8 cellular contexts compared by ENCODE assay signal in the genomic region with DNA sequence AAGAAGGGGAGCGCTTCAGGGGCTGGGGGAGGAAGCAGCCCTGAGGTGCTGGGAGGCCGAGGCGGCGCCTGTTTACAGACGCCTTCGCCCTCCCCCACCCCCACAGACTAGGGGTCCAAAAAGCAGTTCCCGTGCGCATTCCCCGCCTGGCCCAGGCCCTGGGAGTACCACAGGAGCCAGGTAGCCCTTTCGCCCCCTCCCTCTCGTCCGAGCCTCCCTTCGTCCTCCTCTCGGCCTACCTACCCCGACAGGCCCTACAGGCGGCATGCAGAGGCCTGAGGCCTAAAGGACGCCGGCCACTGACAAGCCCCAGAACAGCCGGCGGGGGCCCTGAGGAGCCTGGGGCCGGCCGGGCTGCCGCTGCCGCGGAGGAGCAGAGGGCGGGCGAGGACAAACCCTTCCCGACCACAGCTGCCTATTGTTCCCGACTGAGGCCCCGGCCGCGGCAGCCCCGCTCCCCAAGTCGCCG. TPM values are rescaled to one million over a fixed set of nuclear protein-coding genes. Genes with fewer than 3 reads are reported as not detected.
DNase-seq lines count a peak whose midpoint lies in the region; ATAC-seq, FAIRE-seq and TF ChIP-seq lines count a peak whose summit lies in the region.

No MANE protein-coding gene starts in this region.

- H3K27me3 ChIP-seq in SK-N-SH (ENCODE audit: insufficient read depth) (no peaks in the 10 kb centered on the region), GM12878 (replicated peaks in 1 of 2; ENCODE audit: control insufficient read depth in 2 of 2, insufficient read depth in 2 of 2, low read length in 1 of 2) (no peaks in the 10 kb centered on the region), iPS-18a (ENCODE audit: control insufficient read depth, insufficient read depth, low read length) (peaks cover 7% of the 10 kb centered on the region)

- H3K27ac ChIP-seq in SK-N-SH (ENCODE audit: low read depth in 2 of 2, low read length in 1 of 2) (peak overlapping the region; percentile 87 to 91), GM12878 (ENCODE audit: control insufficient read depth, insufficient read depth) (peak overlapping the region; percentile 88), iPS-18a (ENCODE audit: low read length) (peak overlapping the region; percentile 27)

- H3K79me2 ChIP-seq in SK-N-SH (ENCODE audit: insufficient read depth), result peaks cover 55% of the 10 kb centered on the region
- H3K79me2 ChIP-seq in GM12878 (ENCODE audit: control insufficient read depth, insufficient read depth, low read length), result peaks cover 57% of the 10 kb centered on the region

- H4K20me1 ChIP-seq in SK-N-SH (ENCODE audit: insufficient read depth) (peaks cover 49% of the 10 kb centered on the region), GM12878 (ENCODE audit: control insufficient read depth, insufficient read depth) (peaks cover 5% of the 10 kb centered on the region; the same call in 1 of the 2 replicates)

- H3K36me3 ChIP-seq in SK-N-SH (replicated peaks in 1 of 2; ENCODE audit: control insufficient read depth in 1 of 2, insufficient read depth in 2 of 2, low read length in 1 of 2) (peaks cover 6 to 8% of the 10 kb centered on the region in 2 experiments), GM12878 (ENCODE audit: control insufficient read depth in 2 of 2, insufficient read depth in 2 of 2, low read length in 1 of 2) (no peaks in the 10 kb centered on the region; a peak in 1 of 4 replicates), iPS-18a (ENCODE audit: control insufficient read depth, low read depth, low read length) (no peaks in the 10 kb centered on the region)

- in situ Hi-C loops in GM12878 (cut with MboI), result no loop called here

- POLR2A ChIA-PET in SK-N-SH (lab: Yijun Ruan, JAX) (interaction anchor here (0.6 to 2.4 kb wide), 8 partner anchors 11 to 156 kb away, joined by 3 to 14 read pairs (median 5); a partner anchor contains a TSS), GM12878 (lab: Charles Lee) (interaction anchor here (1.0 to 2.6 kb wide), 4 partner anchors 13 to 156 kb away, joined by 3 to 16 read pairs (median 4); no protein-coding TSS in a partner anchor)

- TF ChIP-seq CTCF in SK-N-SH (IDR thresholded peaks at IDR 0.05), result no peak
- TF ChIP-seq CTCF in GM12878 (IDR thresholded peaks at IDR 0.05 in 2 of 3, conservative IDR thresholded peaks at IDR 0.05 in 1 of 3; ENCODE audit: control insufficient read depth in 2 of 3, extremely low read depth in 1 of 3, insufficient read depth in 1 of 3, low read depth in 3 of 3, low read length in 3 of 3), result no peak

- DNase-seq in COLO668 (lab: John Stamatoyannopoulos, UW; ENCODE audit: unreplicated experiment) (peak; percentile 82), SK-N-SH (peak; percentile 72), GM12878 (ENCODE audit: low read depth, low spot score) (no peak), skeletal muscle cell (ENCODE audit: low read depth) (no peak), epidermal melanocyte (ENCODE audit: insufficient read length, low spot score) (no peak)

- peak overlapping the region; percentile 81 to 84 for H3K4me3 ChIP-seq in SK-N-SH (ENCODE audit: low read depth in 2 of 2, low read length in 1 of 2)
- H3K4me3 ChIP-seq in GM12878, result peak overlapping the region; percentile 99
- peak overlapping the region; percentile 90 for H3K4me3 ChIP-seq in iPS-18a (ENCODE audit: low read length)
- H3K4me3 ChIP-seq in skeletal muscle cell (ENCODE audit: low read depth, low read length), result peak overlapping the region; percentile 82

- SMC1A ChIA-PET in GM12878 (lab: Charles Lee; ENCODE audit: uncharacterized antibody, unreplicated experiment), result interaction anchor here (0.7 to 1.3 kb wide), 4 partner anchors 14 to 74 kb away, joined by 3 to 6 read pairs (median 4); no protein-coding TSS in a partner anchor

- CTCF ChIA-PET in SK-N-SH (lab: Yijun Ruan, JAX) (interaction anchor here (0.7 to 1.4 kb wide), 3 partner anchors 10 to 154 kb away, joined by 3 read pairs; a partner anchor contains a TSS), GM12878 (lab: Yijun Ruan, JAX) (interaction anchor here (1.0 kb wide), 1 partner anchor 1125 kb away, joined by 3 read pairs; no protein-coding TSS in a partner anchor)

- BruUV-seq in GM12878 (replicated peaks; lab: Mats Ljungman, UMichigan), result no TSS peak

- no peak for TF ChIP-seq POLR2A in GM12878 (IDR thresholded peaks at IDR 0.05; ENCODE audit: low read depth, low read length)

- RAD21 ChIA-PET in GM12878 (lab: Charles Lee; ENCODE audit: unreplicated experiment), result interaction anchor here (0.9 to 1.3 kb wide), 3 partner anchors 16 to 21 kb away, joined by 3 to 8 read pairs (median 7); no protein-coding TSS in a partner anchor

- TF ChIP-seq EP300 in SK-N-SH (IDR thresholded peaks at IDR 0.05; ENCODE audit: borderline replicate concordance in 1 of 2, low read depth in 1 of 2, low read length in 1 of 2) (no peak), GM12878 (IDR thresholded peaks at IDR 0.05; ENCODE audit: borderline replicate concordance in 1 of 2, control insufficient read depth in 1 of 2, low read depth in 2 of 2, low read length in 2 of 2) (no peak)

- H3F3A ChIP-seq in SK-N-SH (replicated peaks; ENCODE audit: insufficient read depth), result peaks cover 6% of the 10 kb centered on the region

- TF ChIP-seq RAD21 in SK-N-SH (IDR thresholded peaks at IDR 0.05; ENCODE audit: low read length) (no peak), GM12878 (IDR thresholded peaks at IDR 0.05; ENCODE audit: insufficient read depth, low read depth, low read length) (no peak)

- WGBS in SK-N-SH (ENCODE audit: low lambda C conversion rate), result 1% methylated on average over 13 of the region's 35 CpGs
- WGBS in GM12878 (ENCODE audit: insufficient coverage, insufficient replicate concordance, low lambda C conversion rate, missing lambda C conversion rate), result 1% methylated on average over 31 of the region's 35 CpGs

- H3K9me3 ChIP-seq in SK-N-SH (no peaks in the 10 kb centered on the region), GM12878 (replicated peaks; ENCODE audit: control insufficient read depth, insufficient read depth, low read length) (no peaks in the 10 kb centered on the region), iPS-18a (ENCODE audit: control insufficient read depth, low read depth, low read length) (no peaks in the 10 kb centered on the region)

- ATAC-seq in GM19452 (IDR thresholded peaks at IDR 0.05; ENCODE audit: unreplicated experiment) (peak; percentile 50), HG03469 (IDR thresholded peaks at IDR 0.05; ENCODE audit: unreplicated experiment) (peak; percentile 1), GM12878 (peak; percentile 56)

- H3K9ac ChIP-seq in SK-N-SH (peak overlapping the region; percentile 92), GM12878 (ENCODE audit: control insufficient read depth, insufficient read depth, low read length) (peak overlapping the region; percentile 91), iPS-18a (ENCODE audit: low read length) (peak overlapping the region; percentile 92)

- no peak for FAIRE-seq in GM12878 (lab: Jason Lieb, UNC)

- peaks cover 3 to 37% of the 10 kb centered on the region in 2 experiments; a peak in 2 of 4 replicates for H3K4me1 ChIP-seq in SK-N-SH (ENCODE audit: control insufficient read depth in 1 of 2, insufficient read depth in 2 of 2, low read depth in 1 of 2, low read length in 1 of 2)
- peaks cover 5% of the 10 kb centered on the region for H3K4me1 ChIP-seq in GM12878 (ENCODE audit: control insufficient read depth, insufficient read depth, low read length)
- peaks cover 23% of the 10 kb centered on the region for H3K4me1 ChIP-seq in iPS-18a (ENCODE audit: control insufficient read depth, low read depth, low read length)

- intact Hi-C loops in GM12878 (cut with micrococcal nuclease; ENCODE audit: unreplicated experiment), result loop anchor here (2.0 to 5.0 kb wide), 4 partner anchors 17 to 154 kb away; a partner anchor contains a TSS

- peak overlapping the region; percentile 72 for H2AFZ ChIP-seq in SK-N-SH (ENCODE audit: low read depth)
- H2AFZ ChIP-seq in GM12878 (ENCODE audit: control insufficient read depth, low read depth, low read length), result peak overlapping the region; percentile 85

- no peaks in the 10 kb centered on the region for H3K9me2 ChIP-seq in SK-N-SH

- H3K4me2 ChIP-seq in SK-N-SH (peak overlapping the region; percentile 92), GM12878 (ENCODE audit: control insufficient read depth, insufficient read depth) (peak overlapping the region; percentile 83)

TF ChIP-seq in SK-N-SH, 30 proteins besides CTCF, POLR2A, EP300 and RAD21 (continues in another document):
- TF ChIP-seq FOSL2 (IDR thresholded peaks at IDR 0.05; ENCODE audit: borderline replicate concordance, low read depth) (no peak), GATA2 (CRISPR knock-in tag; IDR thresholded peaks at IDR 0.05) (no peak), POLR2AphosphoS5 (IDR thresholded peaks at IDR 0.05; ENCODE audit: low read depth, low read length) (no peak), NFIC (IDR thresholded peaks at IDR 0.05; ENCODE audit: borderline replicate concordance) (no peak), ELF1 (IDR thresholded peaks at IDR 0.05) (no peak), FOXM1 (IDR thresholded peaks at IDR 0.05; ENCODE audit: low read depth) (no peak)

TF ChIP-seq in GM12878, 131 proteins besides CTCF, POLR2A, EP300 and RAD21 (continues in another document):
- TF ChIP-seq MXI1 (IDR thresholded peaks at IDR 0.05; ENCODE audit: low read depth, low read length) (0 out of 2 replicates have a peak, but pooled peaks have one; percentile 22), SPI1 (IDR thresholded peaks at IDR 0.05; ENCODE audit: borderline replicate concordance, insufficient read depth, low read depth, low read length) (0 out of 2 replicates have a peak, but pooled peaks have one; percentile 11), DPF2 (IDR thresholded peaks at IDR 0.05) (peak; percentile 43), TARDBP (IDR thresholded peaks at IDR 0.05; ENCODE audit: borderline replicate concordance) (0 out of 2 replicates have a peak, but pooled peaks have one; percentile 36)

RNA-seq across cellular contexts. Expression of a gene that starts 0.5 kb away (rescaled TPM):
- polyA plus RNA-seq in SK-N-SH (2012; rRNA removed) (2.9 and 3.3 TPM in 2 replicates), GM12878 (2011; rRNA removed) (18.2 and 19.3 TPM in 2 replicates), GM12878 (2014; fragmentation: Illumina TruSeq; extraction: Trizol) (9.9 and 11.7 TPM in 2 replicates), GM12878 (2014; fragmentation: Nextera tagmentation; extraction: Ambion mirVana) (1 to 10 TPM; 1.4 to 3.2 TPM), GM12878 (2014; rRNA removed) (7.9 and 10.1 TPM in 2 replicates), GM12878 (2016; fragmentation: Nextera tagmentation; extraction: Ambion mirVana) (10 to 100 TPM; 11.7 to 12.0 TPM)
- polyA plus RNA-seq in SK-N-SH (2012; cell fraction: cytosol; rRNA removed), result 2.3 TPM in 2 replicates
- 2.3 and 6.7 TPM in 2 replicates for polyA plus RNA-seq in SK-N-SH (2012; cell fraction: nucleus; rRNA removed)
- total RNA-seq in GM12878 (2013; cell fraction: nucleolus; rRNA removed), result 79.1 and 81.8 TPM in 2 replicates
- total RNA-seq in GM12878 (2014; rRNA removed) (22.5 and 25.0 TPM in 2 replicates), GM12878 (2014; rRNA removed; fragmentation: Illumina TruSeq; extraction: Trizol) (30.9 and 34.7 TPM in 2 replicates), GM12878 (2021) (31.9 and 33.9 TPM in 2 replicates)
- 6.3 TPM for polyA plus RNA-seq in GM12878 (2011; ENCODE audit: low read depth)
- 10.6 and 12.0 TPM in 2 replicates for polyA plus RNA-seq in GM12878 (2011; cell fraction: cytosol; rRNA removed)
- 11.7 and 13.3 TPM in 2 replicates for polyA plus RNA-seq in GM12878 (2011; cell fraction: nucleus; rRNA removed)
- 5.4 and 5.5 TPM in 2 replicates for polyA plus RNA-seq in GM12878 (2012)
- 81.1 and 96.3 TPM in 2 replicates for polyA minus RNA-seq in GM12878 (2011; rRNA and poly(A)+ RNA removed)
- 26.2 and 32.3 TPM in 2 replicates for polyA minus RNA-seq in GM12878 (2011; cell fraction: cytosol; rRNA and poly(A)+ RNA removed)
- polyA minus RNA-seq in GM12878 (2011; cell fraction: nucleus; rRNA and poly(A)+ RNA removed), result 25.9 and 44.9 TPM in 2 replicates

Comparison
In these comparisons a context has a peak if more than half of its experiments do, and no peak if none do; other contexts are left out.
1. DNase-seq: peak in COLO668 (single experiment) and SK-N-SH (single experiment); none in GM12878 (single experiment), skeletal muscle cell (single experiment) and epidermal melanocyte (single experiment).
2. ATAC-seq: peak in every context shown above with its lines; median percentile 56 in GM12878; 50 in GM19452; 1 in HG03469.
3. H3K27ac ChIP-seq: peak in every context shown above with its lines; median percentile 89 in SK-N-SH; 88 in GM12878; 27 in iPS-18a.
4. Peak in every context shown above with its lines, with median percentiles within 50 percentile points of each other: H3K4me3 ChIP-seq and H3K9ac ChIP-seq.